In genomic region chr7:155190608-155191536, GRCh38 we compare ENCODE assay signal across 8 cellular contexts.
DNase-seq lines count a peak whose midpoint lies in the region; ATAC-seq and TF ChIP-seq lines count a peak whose summit lies in the region.

No MANE protein-coding gene starts in this region.

- no peak for TF ChIP-seq POLR2A in right lobe of liver (IDR thresholded peaks at IDR 0.05)

- intact Hi-C loops in right lobe of liver (cut with DNase I), result loop anchor here (5.0 to 10.0 kb wide), 2 partner anchors 151 to 164 kb away; no protein-coding TSS in a partner anchor

- no peak overlapping the region for H3K27ac ChIP-seq in HL-60 (replicated peaks)
- H3K27ac ChIP-seq in right lobe of liver, result no peak overlapping the region

- H3K27me3 ChIP-seq in HL-60 (ENCODE audit: insufficient read depth, poor library complexity, severe bottlenecking) (no peaks in the 10 kb centered on the region), right lobe of liver (no peaks in the 10 kb centered on the region)

- peak; percentile 91 to 98 (median 96) for ATAC-seq in right lobe of liver

- no peaks in the 10 kb centered on the region for H3K36me3 ChIP-seq in right lobe of liver

- WGBS in right lobe of liver (ENCODE audit: insufficient coverage, low coverage, low lambda C conversion rate, missing lambda C conversion rate), result 6% methylated on average over 31 of the region's 44 CpGs

- peaks cover 0 to 9% (median 0%) of the 10 kb centered on the region in 4 donors for H3K4me1 ChIP-seq in right lobe of liver

- peak; percentile 37 for TF ChIP-seq CTCF in HL-60 (IDR thresholded peaks at IDR 0.05; ENCODE audit: insufficient read depth, low read length)
- peak; percentile 79 for TF ChIP-seq CTCF in choroid plexus epithelial cell (conservative IDR thresholded peaks at IDR 0.05; ENCODE audit: low read depth, low read length)
- TF ChIP-seq CTCF in right lobe of liver (IDR thresholded peaks at IDR 0.05), result peak; percentile 77 to 94 (median 79)

- DNase-seq in DMS79 treated with DMSO at 0.1 percent for 48 hours (lab: John Stamatoyannopoulos, UW) (peak; percentile 22), DMS79 (lab: John Stamatoyannopoulos, UW) (no peak), HL-60 (ENCODE audit: low read depth in 1 of 2, low spot score in 1 of 2) (peak in 1 of 2 experiments; percentile 23), choroid plexus epithelial cell (ENCODE audit: low read depth) (peak; percentile 32), right lobe of liver (peak in 2 of 3 donors; percentile 59 to 67), putamen (ENCODE audit: low spot score) (no peak)
- DNase-seq in activated CD4-positive, alpha-beta T cell treated with anti-CD3 and anti-CD28 coated beads for 24 hours (ENCODE audit: low read depth in 2 of 2), result peak; percentile 48 to 58
- DNase-seq in stimulated activated CD8-positive, alpha-beta memory T cell treated with anti-CD3 and anti-CD28 coated beads, Interleukin-15, amount 100 ng/mL, for 24 hours (ENCODE audit: low read depth), result peak; percentile 63

- H3K4me3 ChIP-seq in HL-60 (replicated peaks; ENCODE audit: insufficient read depth, low read length) (no peak overlapping the region), choroid plexus epithelial cell (ENCODE audit: low read depth, low read length) (no peak overlapping the region), right lobe of liver (peak overlapping the region in 2 of 3 donors; percentile 15 to 38)

- H3K9me3 ChIP-seq in right lobe of liver, result peaks cover 0 to 7% (median 2%) of the 10 kb centered on the region in 4 donors

Comparison
In these comparisons a context has a peak if more than half of its experiments do, and no peak if none do; other contexts are left out.
1. DNase-seq: peak in DMS79 treated with DMSO at 0.1 percent for 48 hours (single experiment), activated CD4-positive, alpha-beta T cell treated with anti-CD3 and anti-CD28 coated beads for 24 hours (2 of 2), choroid plexus epithelial cell (single experiment), right lobe of liver (2 of 3) and stimulated activated CD8-positive, alpha-beta memory T cell treated with anti-CD3 and anti-CD28 coated beads, Interleukin-15, amount 100 ng/mL, for 24 hours (single experiment); none in DMS79 (single experiment) and putamen (single experiment).
2. H3K4me3 ChIP-seq: peak in right lobe of liver (2 of 3); none in HL-60 (single experiment) and choroid plexus epithelial cell (single experiment).
3. Peak in every context shown above with its lines, with median percentiles within 50 percentile points of each other: CTCF ChIP-seq.